ENCODE assay signal across 17 cellular contexts in the genomic region with DNA sequence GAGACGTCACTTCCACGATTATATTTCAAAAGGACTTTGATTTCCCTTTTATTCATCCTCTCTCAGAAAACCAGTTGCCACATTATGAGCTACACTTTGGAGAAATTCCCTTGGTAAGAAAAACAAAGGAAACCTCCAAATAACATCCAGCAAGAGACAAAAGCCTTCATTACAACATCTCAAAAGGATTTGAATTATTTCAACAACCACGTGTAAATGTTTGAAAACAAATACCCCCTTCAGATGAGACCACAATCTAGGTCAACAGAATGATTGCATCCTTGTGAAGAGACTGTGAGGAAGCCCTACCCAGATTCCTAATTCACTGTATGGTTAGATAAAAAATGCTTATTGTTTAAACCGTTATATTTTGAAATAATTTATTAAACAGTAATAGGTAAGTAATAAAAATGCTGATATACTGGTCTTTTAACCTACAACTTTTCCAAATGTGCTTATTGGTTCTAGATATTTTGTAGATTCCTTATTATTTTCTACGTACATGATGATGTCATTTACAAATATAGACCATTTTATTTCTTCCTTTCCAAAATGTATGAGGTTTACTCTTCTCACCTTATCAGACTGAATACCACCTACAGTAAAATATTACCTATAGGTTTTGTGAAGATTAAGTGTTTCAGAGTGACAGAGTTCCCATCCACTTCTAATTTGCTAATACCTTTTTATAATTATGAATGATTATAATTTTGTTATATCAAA.
DNase-seq lines count a peak whose midpoint lies in the region; TF ChIP-seq lines count a peak whose summit lies in the region.
"Had no signal": no experiment of that assay in that cellular context is flagged by ENCODE, and none has a peak within 500 bp of the region (broad histone marks: within the 10 kb centered on the region; RNA-seq: fewer than 3 reads in every experiment).

No MANE protein-coding gene starts in this region.

- no peak overlapping the region for H3K27ac Mint-ChIP-seq in type B pancreatic cell

- peak in 1 of 2 experiments; percentile 49 for DNase-seq in SJSA1 (ENCODE audit: low read depth in 1 of 2, low spot score in 2 of 2)
- peak; percentile 25 for DNase-seq in brain microvascular endothelial cell
- DNase-seq in kidney glomerular epithelial cell (lab: John Stamatoyannopoulos, UW): peak; percentile 62
- DNase-seq in AG08395 (ENCODE audit: low spot score): no peak
- DNase-seq in type B pancreatic cell (ENCODE audit: extremely low spot score, unreplicated experiment): no peak
- no peak for DNase-seq in ovary
- DNase-seq: ACHN, COR-L47, Karpas-422, NCI-H1105, NCI-H1694 treated with DMSO at 0.1 percent for 48 hours, NCI-H2171, NCI-H446 treated with DMSO at 0.1 percent for 48 hours, NCI-H774, PC-3 had no signal

- no peak overlapping the region for H3K9ac ChIP-seq in HUES64 (ENCODE audit: low read depth, low read length)

- intact Hi-C loops in ovary (cut with DNase I): no loop called here

- H3K9me3 ChIP-seq in HUES64 (ENCODE audit: insufficient read depth, low read depth, low read length) (no peaks in the 10 kb centered on the region), SJSA1 (replicated peaks) (no peaks in the 10 kb centered on the region), ovary (no peaks in the 10 kb centered on the region)

- H3K27me3 Mint-ChIP-seq in type B pancreatic cell: no peaks in the 10 kb centered on the region

- in situ Hi-C loops in brain microvascular endothelial cell (cut with HindIII; ENCODE audit: low pct_ligation_motif_present, low sequenced_read_pairs): no loop called here

- 65% methylated on average over 3 of the region's 5 CpGs for WGBS in HUES64
- 66 to 69% (median 68%) methylated on average over 5 of the region's 5 CpGs for WGBS in ovary, 3 donors

- no peak for TF ChIP-seq POLR2A in ovary (IDR thresholded peaks at IDR 0.05)

- 0 out of 2 replicates have a peak overlapping the region, but pooled peaks have one; percentile 2 for H3K27ac ChIP-seq in HUES64 (ENCODE audit: low read depth, low read length)
- peak overlapping the region; percentile 31; the same call in 1 of the 2 replicates for H3K27ac ChIP-seq in SJSA1
- no peak overlapping the region for H3K27ac ChIP-seq in brain microvascular endothelial cell
- no peak overlapping the region for H3K27ac ChIP-seq in ovary
- H3K27ac ChIP-seq: SK-N-MC had no signal

- H3K4me3 ChIP-seq in HUES64 (ENCODE audit: low read length): no peak overlapping the region
- no peak overlapping the region for H3K4me3 ChIP-seq in SJSA1
- no peak overlapping the region for H3K4me3 ChIP-seq in brain microvascular endothelial cell (ENCODE audit: low read depth, low read length)
- H3K4me3 ChIP-seq in ovary: no peak overlapping the region
- H3K4me3 ChIP-seq: SK-N-MC had no signal

- no peaks in the 10 kb centered on the region for H3K36me3 Mint-ChIP-seq in type B pancreatic cell

- TF ChIP-seq CTCF in brain microvascular endothelial cell (IDR thresholded peaks at IDR 0.05; ENCODE audit: low read depth, low read length, missing control alignments) (no peak), type B pancreatic cell (conservative IDR thresholded peaks at IDR 0.05) (no peak), ovary (IDR thresholded peaks at IDR 0.05) (no peak)

- H3K4me1 ChIP-seq in HUES64 (ENCODE audit: insufficient read depth, low read length): peaks cover 12% of the 10 kb centered on the region; the same call in 1 of the 2 replicates
- H3K4me1 ChIP-seq in SJSA1 (replicated peaks): no peaks in the 10 kb centered on the region
- H3K4me1 ChIP-seq in ovary (ENCODE audit: insufficient read depth): no peaks in the 10 kb centered on the region

- peaks cover 2% of the 10 kb centered on the region for H3K9me3 Mint-ChIP-seq in type B pancreatic cell

- no peak overlapping the region for H3K4me3 Mint-ChIP-seq in type B pancreatic cell

- no peaks in the 10 kb centered on the region for H3K4me1 Mint-ChIP-seq in type B pancreatic cell (ENCODE audit: unreplicated experiment)

- no peak for TF ChIP-seq EP300 in ovary (IDR thresholded peaks at IDR 0.05)

- H3K36me3 ChIP-seq in HUES64 (ENCODE audit: insufficient read depth, low read length) (no peaks in the 10 kb centered on the region), SJSA1 (no peaks in the 10 kb centered on the region), brain microvascular endothelial cell (replicated peaks) (no peaks in the 10 kb centered on the region), ovary (no peaks in the 10 kb centered on the region)

- H3K27me3 ChIP-seq in HUES64 (ENCODE audit: insufficient read depth, low read length) (no peaks in the 10 kb centered on the region), SJSA1 (replicated peaks) (no peaks in the 10 kb centered on the region), brain microvascular endothelial cell (replicated peaks) (no peaks in the 10 kb centered on the region), ovary (peaks cover 2% of the 10 kb centered on the region)

Comparison
In these comparisons a context has a peak if more than half of its experiments do, and no peak if none do; other contexts are left out.
1. H3K27ac ChIP-seq: peak in HUES64 (single experiment) and SJSA1 (single experiment); none in brain microvascular endothelial cell (single experiment) and ovary (0 of 2).
2. DNase-seq: peak in brain microvascular endothelial cell (single experiment) and kidney glomerular epithelial cell (single experiment); none in AG08395 (single experiment), type B pancreatic cell (single experiment) and ovary (0 of 5).